2 cellular contexts compared by ENCODE assay signal in the genomic region with DNA sequence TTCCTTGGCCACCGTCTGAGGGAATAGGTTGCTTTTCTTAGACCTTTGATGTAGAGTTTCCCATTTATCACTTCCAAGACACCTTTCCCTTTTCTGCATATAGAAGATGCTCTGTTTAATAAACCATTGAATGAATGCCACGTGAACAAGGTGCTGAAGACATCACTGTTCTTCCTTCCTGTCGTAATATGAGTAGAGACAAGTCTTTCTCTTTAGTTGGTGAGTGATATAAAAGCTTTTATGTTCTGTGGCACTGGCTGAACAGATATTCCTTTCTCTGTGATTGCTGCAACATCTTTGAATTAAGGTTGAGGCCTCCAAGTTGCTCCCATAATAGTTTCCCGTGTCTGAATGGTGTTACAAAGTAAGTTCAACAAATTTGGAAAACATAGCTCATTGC.
TF ChIP-seq lines count a peak whose summit lies in the region.

No MANE protein-coding gene starts in this region.

TF ChIP-seq in SK-N-SH, 30 proteins besides CTCF, POLR2A, EP300 and RAD21:
- TF ChIP-seq FOSL2 (IDR thresholded peaks at IDR 0.05; ENCODE audit: borderline replicate concordance, low read depth), result no peak
- no peak for TF ChIP-seq NFIC (IDR thresholded peaks at IDR 0.05; ENCODE audit: borderline replicate concordance)
- TF ChIP-seq NRF1 (IDR thresholded peaks at IDR 0.05; ENCODE audit: low read depth, low read length), result no peak
- no peak for TF ChIP-seq RXRA (IDR thresholded peaks at IDR 0.05; ENCODE audit: borderline replicate concordance, low read depth)
- TF ChIP-seq GATA2 (CRISPR knock-in tag; IDR thresholded peaks at IDR 0.05), result no peak
- TF ChIP-seq, protein P1, sequence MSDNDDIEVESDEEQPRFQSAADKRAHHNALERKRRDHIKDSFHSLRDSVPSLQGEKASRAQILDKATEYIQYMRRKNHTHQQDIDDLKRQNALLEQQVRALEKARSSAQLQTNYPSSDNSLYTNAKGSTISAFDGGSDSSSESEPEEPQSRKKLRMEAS (IDR thresholded peaks at IDR 0.05; ENCODE audit: low read depth), result no peak
- no peak for TF ChIP-seq ELF1 (IDR thresholded peaks at IDR 0.05)
- TF ChIP-seq ZBTB33 (IDR thresholded peaks at IDR 0.05; ENCODE audit: borderline replicate concordance, low read depth), result no peak
- TF ChIP-seq JUND (IDR thresholded peaks at IDR 0.05), result no peak
- TF ChIP-seq SIN3A (IDR thresholded peaks at IDR 0.05; ENCODE audit: borderline replicate concordance, low read depth, low read length), result no peak
- no peak for TF ChIP-seq MXI1 (IDR thresholded peaks at IDR 0.05; ENCODE audit: low read depth, low read length)
- TF ChIP-seq YY1 (IDR thresholded peaks at IDR 0.05; ENCODE audit: low read depth), result no peak
- TF ChIP-seq TEAD4 (IDR thresholded peaks at IDR 0.05; ENCODE audit: borderline replicate concordance, insufficient read depth), result no peak
- no peak for TF ChIP-seq RCOR1 (IDR thresholded peaks at IDR 0.05; ENCODE audit: low read length)
- no peak for TF ChIP-seq POLR2AphosphoS5 (IDR thresholded peaks at IDR 0.05; ENCODE audit: low read depth, low read length)
- no peak for TF ChIP-seq GABPA (IDR thresholded peaks at IDR 0.05; ENCODE audit: low read depth)

TF ChIP-seq in K562, 482 proteins besides CTCF, POLR2A, EP300 and RAD21:
- TF ChIP-seq TBP (optimal IDR thresholded peaks at IDR 0.05; ENCODE audit: low read depth, low read length) (no peak), TOE1 (IDR thresholded peaks at IDR 0.05; ENCODE audit: borderline replicate concordance) (no peak), TOE1 (CRISPR knock-in tag; IDR thresholded peaks at IDR 0.05; ENCODE audit: borderline replicate concordance, low read depth) (no peak), ZNF785 (CRISPR knock-in tag; IDR thresholded peaks at IDR 0.05) (no peak), ZC3H8 (IDR thresholded peaks at IDR 0.05) (no peak), ELF4 (CRISPR knock-in tag; IDR thresholded peaks at IDR 0.05) (no peak), NCOR1 (IDR thresholded peaks at IDR 0.05) (no peak), JUND (IDR thresholded peaks at IDR 0.05; ENCODE audit: borderline replicate concordance, low read depth, low read length) (no peak), JUND (tag; IDR thresholded peaks at IDR 0.05; ENCODE audit: borderline replicate concordance, low read depth, low read length) (no peak), BMI1 (IDR thresholded peaks at IDR 0.05; ENCODE audit: low read length) (no peak), ZNF184 (CRISPR knock-in tag; IDR thresholded peaks at IDR 0.05) (no peak), SMAD3 (CRISPR knock-in tag; conservative IDR thresholded peaks at IDR 0.05) (no peak), CBX2 (IDR thresholded peaks at IDR 0.05; ENCODE audit: insufficient read depth, low read length, poor library complexity, severe bottlenecking) (no peak), ESRRB (CRISPR knock-in tag; IDR thresholded peaks at IDR 0.05; ENCODE audit: borderline replicate concordance) (no peak)
- TF ChIP-seq, protein P2, sequence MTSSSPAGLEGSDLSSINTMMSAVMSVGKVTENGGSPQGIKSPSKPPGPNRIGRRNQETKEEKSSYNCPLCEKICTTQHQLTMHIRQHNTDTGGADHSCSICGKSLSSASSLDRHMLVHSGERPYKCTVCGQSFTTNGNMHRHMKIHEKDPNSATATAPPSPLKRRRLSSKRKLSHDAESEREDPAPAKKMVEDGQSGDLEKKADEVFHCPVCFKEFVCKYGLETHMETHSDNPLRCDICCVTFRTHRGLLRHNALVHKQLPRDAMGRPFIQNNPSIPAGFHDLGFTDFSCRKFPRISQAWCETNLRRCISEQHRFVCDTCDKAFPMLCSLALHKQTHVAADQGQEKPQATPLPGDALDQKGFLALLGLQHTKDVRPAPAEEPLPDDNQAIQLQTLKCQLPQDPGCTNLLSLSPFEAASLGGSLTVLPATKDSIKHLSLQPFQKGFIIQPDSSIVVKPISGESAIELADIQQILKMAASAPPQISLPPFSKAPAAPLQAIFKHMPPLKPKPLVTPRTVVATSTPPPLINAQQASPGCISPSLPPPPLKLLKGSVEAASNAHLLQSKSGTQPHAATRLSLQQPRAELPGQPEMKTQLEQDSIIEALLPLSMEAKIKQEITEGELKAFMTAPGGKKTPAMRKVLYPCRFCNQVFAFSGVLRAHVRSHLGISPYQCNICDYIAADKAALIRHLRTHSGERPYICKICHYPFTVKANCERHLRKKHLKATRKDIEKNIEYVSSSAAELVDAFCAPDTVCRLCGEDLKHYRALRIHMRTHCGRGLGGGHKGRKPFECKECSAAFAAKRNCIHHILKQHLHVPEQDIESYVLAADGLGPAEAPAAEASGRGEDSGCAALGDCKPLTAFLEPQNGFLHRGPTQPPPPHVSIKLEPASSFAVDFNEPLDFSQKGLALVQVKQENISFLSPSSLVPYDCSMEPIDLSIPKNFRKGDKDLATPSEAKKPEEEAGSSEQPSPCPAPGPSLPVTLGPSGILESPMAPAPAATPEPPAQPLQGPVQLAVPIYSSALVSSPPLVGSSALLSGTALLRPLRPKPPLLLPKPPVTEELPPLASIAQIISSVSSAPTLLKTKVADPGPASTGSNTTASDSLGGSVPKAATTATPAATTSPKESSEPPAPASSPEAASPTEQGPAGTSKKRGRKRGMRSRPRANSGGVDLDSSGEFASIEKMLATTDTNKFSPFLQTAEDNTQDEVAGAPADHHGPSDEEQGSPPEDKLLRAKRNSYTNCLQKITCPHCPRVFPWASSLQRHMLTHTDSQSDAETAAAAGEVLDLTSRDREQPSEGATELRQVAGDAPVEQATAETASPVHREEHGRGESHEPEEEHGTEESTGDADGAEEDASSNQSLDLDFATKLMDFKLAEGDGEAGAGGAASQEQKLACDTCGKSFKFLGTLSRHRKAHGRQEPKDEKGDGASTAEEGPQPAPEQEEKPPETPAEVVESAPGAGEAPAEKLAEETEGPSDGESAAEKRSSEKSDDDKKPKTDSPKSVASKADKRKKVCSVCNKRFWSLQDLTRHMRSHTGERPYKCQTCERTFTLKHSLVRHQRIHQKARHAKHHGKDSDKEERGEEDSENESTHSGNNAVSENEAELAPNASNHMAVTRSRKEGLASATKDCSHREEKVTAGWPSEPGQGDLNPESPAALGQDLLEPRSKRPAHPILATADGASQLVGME (CRISPR knock-in tag; IDR thresholded peaks at IDR 0.05), result no peak
TF ChIP-seq in K562: peak in this region for 0.
